14 cellular contexts compared by ENCODE assay signal in the genomic region with DNA sequence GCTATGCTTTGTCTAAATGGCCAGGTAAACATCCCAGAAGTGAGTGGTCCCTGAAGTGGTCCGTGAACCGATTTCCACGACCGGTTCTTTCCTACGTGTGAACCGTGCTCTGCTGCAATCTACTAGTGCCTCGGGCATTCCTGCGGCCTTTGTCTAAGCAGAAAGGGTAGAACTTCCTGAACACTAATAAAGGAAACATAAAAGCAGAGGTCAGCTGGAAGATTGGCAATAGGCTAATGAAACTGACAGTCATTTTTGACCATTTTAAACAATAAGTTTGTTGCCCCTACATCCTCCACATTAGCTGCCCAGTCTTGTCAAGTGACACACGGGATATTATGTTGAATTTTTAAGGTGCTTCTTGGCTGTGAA.
DNase-seq lines count a peak whose midpoint lies in the region; ATAC-seq and TF ChIP-seq lines count a peak whose summit lies in the region.
"Had no signal": no experiment of that assay in that cellular context is flagged by ENCODE, and none has a peak within 500 bp of the region (broad histone marks: within the 10 kb centered on the region; RNA-seq: fewer than 3 reads in every experiment).

No MANE protein-coding gene starts in this region.

- 67 to 83% methylated on average over 9 of the region's 9 CpGs for WGBS in esophagus squamous epithelium, 2 donors
- WGBS in upper lobe of left lung, 2 donors = 54 to 67% methylated on average over 9 of the region's 9 CpGs

- H4K20me1 ChIP-seq in OCI-LY1 (ENCODE audit: insufficient read depth, low read length) = no peaks in the 10 kb centered on the region

- TF ChIP-seq EP300 in upper lobe of left lung (IDR thresholded peaks at IDR 0.05) = no peak

- no peak for DNase-seq in left ventricle myocardium inferior
- no peak for DNase-seq in Right ventricle myocardium superior
- DNase-seq in esophagus squamous epithelium (lab: John Stamatoyannopoulos, UW) = no peak
- DNase-seq in GM10266 (ENCODE audit: extremely low spot score) = no peak
- no peak for DNase-seq in upper lobe of left lung
- DNase-seq: CD8-positive, alpha-beta T cell; HFFc6; KBM-7; NCI-H1092; NCI-H524 treated with DMSO at 0.1 percent for 48 hours; SHP77 treated with DMSO at 0.1 percent for 48 hours had no signal

- H3K4me3 ChIP-seq in left ventricle myocardium inferior (no peak overlapping the region), OCI-LY1 (ENCODE audit: low read depth, low read length, poor library complexity, severe bottlenecking) (no peak overlapping the region), esophagus squamous epithelium (no peak overlapping the region), subcutaneous abdominal adipose tissue (ENCODE audit: low read depth in 1 of 5, low read length in 5 of 5) (no peak overlapping the region), upper lobe of left lung (no peak overlapping the region)

- H3K9me3 ChIP-seq in left ventricle myocardium inferior (replicated peaks) = no peaks in the 10 kb centered on the region
- H3K9me3 ChIP-seq in OCI-LY1 (ENCODE audit: low read length) = no peaks in the 10 kb centered on the region
- no peaks in the 10 kb centered on the region for H3K9me3 ChIP-seq in esophagus squamous epithelium
- no peaks in the 10 kb centered on the region for H3K9me3 ChIP-seq in subcutaneous abdominal adipose tissue (ENCODE audit: control insufficient read depth in 5 of 5, low read length in 5 of 5)
- no peaks in the 10 kb centered on the region for H3K9me3 ChIP-seq in upper lobe of left lung

- H3K4me2 ChIP-seq in OCI-LY1 (ENCODE audit: low read length) = peak overlapping the region; percentile 33; the same call in 1 of the 2 replicates

- no peaks in the 10 kb centered on the region for H3F3A ChIP-seq in OCI-LY1 (ENCODE audit: insufficient read depth, low read length)

- intact Hi-C loops in left ventricle myocardium inferior (cut with micrococcal nuclease) (no loop called here), Right ventricle myocardium superior (cut with DNase I) (no loop called here), esophagus squamous epithelium (cut with DNase I) (no loop called here)

- no peaks in the 10 kb centered on the region for H3K79me2 ChIP-seq in OCI-LY1 (ENCODE audit: insufficient read depth, low read length)

- H3K27me3 ChIP-seq in left ventricle myocardium inferior (ENCODE audit: low read depth) = no peaks in the 10 kb centered on the region
- H3K27me3 ChIP-seq in OCI-LY1 (ENCODE audit: insufficient read depth, low read length) = no peaks in the 10 kb centered on the region
- no peaks in the 10 kb centered on the region for H3K27me3 ChIP-seq in esophagus squamous epithelium
- no peaks in the 10 kb centered on the region for H3K27me3 ChIP-seq in subcutaneous abdominal adipose tissue (ENCODE audit: control insufficient read depth in 5 of 5, insufficient read depth in 4 of 5, low read length in 5 of 5)
- no peaks in the 10 kb centered on the region for H3K27me3 ChIP-seq in upper lobe of left lung

- H3K4me1 ChIP-seq in left ventricle myocardium inferior (peaks cover 31% of the 10 kb centered on the region), OCI-LY1 (ENCODE audit: insufficient read depth, low read length, severe bottlenecking) (peaks cover 58% of the 10 kb centered on the region), esophagus squamous epithelium (no peaks in the 10 kb centered on the region), subcutaneous abdominal adipose tissue (ENCODE audit: control insufficient read depth in 5 of 5, insufficient read depth in 5 of 5, low read length in 5 of 5) (peaks cover 0 to 14% (median 0%) of the 10 kb centered on the region in 5 donors), upper lobe of left lung (no peaks in the 10 kb centered on the region)

- H3K27ac ChIP-seq in left ventricle myocardium inferior (replicated peaks) (peak overlapping the region; percentile 55), OCI-LY1 (ENCODE audit: low read depth, low read length, poor library complexity, severe bottlenecking) (peak overlapping the region; percentile 93), esophagus squamous epithelium (peak overlapping the region in 3 of 4 donors; percentile 7 to 45 (median 39)), subcutaneous abdominal adipose tissue (ENCODE audit: low read depth, low read length) (peak overlapping the region; percentile 2), upper lobe of left lung (no peak overlapping the region)

- TF ChIP-seq POLR2A in esophagus squamous epithelium (IDR thresholded peaks at IDR 0.05) = no peak
- TF ChIP-seq POLR2A in upper lobe of left lung (IDR thresholded peaks at IDR 0.05) = no peak

- H3K9ac ChIP-seq in OCI-LY1 (ENCODE audit: low read length) = no peak overlapping the region
- no peak overlapping the region for H3K9ac ChIP-seq in subcutaneous abdominal adipose tissue (ENCODE audit: low read length in 5 of 5)

- H3K36me3 ChIP-seq in left ventricle myocardium inferior (no peaks in the 10 kb centered on the region), OCI-LY1 (ENCODE audit: insufficient read depth, low read length) (no peaks in the 10 kb centered on the region), esophagus squamous epithelium (no peaks in the 10 kb centered on the region), subcutaneous abdominal adipose tissue (ENCODE audit: control insufficient read depth in 5 of 5, insufficient read depth in 5 of 5, low read length in 5 of 5) (no peaks in the 10 kb centered on the region), upper lobe of left lung (no peaks in the 10 kb centered on the region)

- no peaks in the 10 kb centered on the region for H3K9me2 ChIP-seq in OCI-LY1 (ENCODE audit: low read depth, low read length)

- ATAC-seq in Right ventricle myocardium superior (ENCODE audit: poor library complexity) = no peak
- ATAC-seq in upper lobe of left lung (ENCODE audit: low FRiP score in 2 of 2) = no peak
- no peak for ATAC-seq in GM19467 (IDR thresholded peaks at IDR 0.05; ENCODE audit: unreplicated experiment)
- ATAC-seq: CD8-positive, alpha-beta T cell had no signal

- TF ChIP-seq CTCF in left ventricle myocardium inferior (IDR thresholded peaks at IDR 0.05; ENCODE audit: borderline replicate concordance) (no peak), OCI-LY1 (IDR thresholded peaks at IDR 0.05; ENCODE audit: low read length) (no peak), esophagus squamous epithelium (IDR thresholded peaks at IDR 0.05) (no peak), GM10266 (IDR thresholded peaks at IDR 0.05; ENCODE audit: control insufficient read depth, insufficient read depth, low read depth, missing control alignments) (no peak), upper lobe of left lung (IDR thresholded peaks at IDR 0.05) (no peak)

- H2AFZ ChIP-seq in OCI-LY1 (ENCODE audit: low read length) = no peak overlapping the region; the same call in 1 of the 2 replicates

Comparison
In these comparisons a context has a peak if more than half of its experiments do, and no peak if none do; other contexts are left out.
1. H3K27ac ChIP-seq: peak in left ventricle myocardium inferior (single experiment), OCI-LY1 (single experiment), esophagus squamous epithelium (3 of 4) and subcutaneous abdominal adipose tissue (single experiment); none in upper lobe of left lung (0 of 4).